Comparison of ENCODE assay signal across 1 cellular context in the genomic region with DNA sequence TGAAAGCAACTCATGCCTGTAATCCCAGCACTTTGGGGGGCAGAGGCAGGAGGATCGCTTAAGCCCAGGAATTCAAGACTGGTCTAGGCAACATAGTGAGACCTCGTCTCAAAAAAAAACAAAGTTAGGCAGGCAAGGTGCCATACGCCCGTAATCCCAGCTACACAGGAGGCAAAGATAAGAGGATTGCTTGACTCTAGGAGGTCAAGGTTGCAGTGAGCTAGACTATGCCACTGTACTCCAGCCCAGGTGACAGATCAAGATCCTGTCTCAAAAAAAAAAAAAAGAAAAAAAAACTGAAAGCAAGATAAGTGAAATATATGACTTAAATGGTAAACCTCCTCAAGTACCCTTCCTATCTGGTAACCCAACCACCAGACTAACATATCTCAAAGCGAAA.
TF ChIP-seq lines count a peak whose summit lies in the region.

No MANE protein-coding gene starts in this region.

TF ChIP-seq in SK-N-SH, 30 proteins besides CTCF, POLR2A, EP300 and RAD21:
- TF ChIP-seq ELF1 (IDR thresholded peaks at IDR 0.05) (no peak), TAF1 (IDR thresholded peaks at IDR 0.05; ENCODE audit: borderline replicate concordance, low read depth, low read length) (no peak), NFIC (IDR thresholded peaks at IDR 0.05; ENCODE audit: borderline replicate concordance) (no peak)
